ENCODE assay signal across 24 cellular contexts in genomic region chr11:117572671-117573070, GRCh38.
"Had no signal": no experiment of that assay in that cellular context is flagged by ENCODE, and none has a peak within 500 bp of the region (broad histone marks: within the 10 kb centered on the region; RNA-seq: fewer than 3 reads in every experiment).

No MANE protein-coding gene starts in this region.

- H3K4me3 ChIP-seq: colonic mucosa, left lung, lower lobe of right lung, neural progenitor cell, right atrium auricular region, smooth muscle cell, tibial nerve had no signal

- ATAC-seq: activated CD8-positive, alpha-beta T cell treated with anti-CD3 and anti-CD28 coated beads for 36 hours; activated T-cell treated with anti-CD3 and anti-CD28 coated beads, Interleukin-2, amount 50 U/mL, for 4 hours; activated T-helper 17 cell treated with anti-CD3 and anti-CD28 coated beads, Interleukin-2, amount 50 U/mL, for 72 hours; natural killer cell; stimulated activated memory B cell treated with anti-CD40 and anti-IgM and Interleukin-4, amounts not matched to agents 10 μg/mL and 1 μg/mL and 100 μg/mL, for 72 hours; stimulated activated naive CD8-positive, alpha-beta T cell treated with anti-CD3 and anti-CD28 coated beads, Interleukin-15, amount 100 ng/mL, for 72 hours had no signal

- H3K27me3 ChIP-seq: colonic mucosa, left lung, neural progenitor cell, right atrium auricular region, tibial nerve had no signal

- H3K36me3 ChIP-seq: colonic mucosa, left lung, lower lobe of right lung, neural progenitor cell, right atrium auricular region, tibial nerve had no signal

- H3K9ac ChIP-seq: neural progenitor cell, parathyroid adenoma had no signal

- H3K4me1 ChIP-seq: colonic mucosa, left lung, lower lobe of right lung, neural progenitor cell, parathyroid adenoma, right atrium auricular region had no signal

- H3K4me2 ChIP-seq: neural progenitor cell, smooth muscle cell had no signal

- H3K27ac ChIP-seq: colonic mucosa, epithelial cell of prostate, left lung, lower lobe of right lung, neural progenitor cell, parathyroid adenoma, right atrium auricular region, tibial nerve had no signal

- DNase-seq: activated CD4-positive, alpha-beta T cell treated with anti-CD3 and anti-CD28 coated beads, Interleukin-2, amount 50 U/mL, for 1 hour; activated CD8-positive, alpha-beta T cell treated with anti-CD3 and anti-CD28 coated beads for 36 hours; activated naive CD4-positive, alpha-beta T cell; activated T-cell treated with anti-CD3 and anti-CD28 coated beads, Interleukin-2, amount 50 U/mL, for 4 hours; anterior cingulate cortex; colonic mucosa; effector CD8-positive, alpha-beta T cell; lower lobe of right lung; mesenchymal stem cell; natural killer cell; occipital lobe; stimulated activated CD4-positive, alpha-beta T cell treated with anti-CD3 and anti-CD28 coated beads, Interleukin-1b, Interleukin-23, amount 100 ng/mL, for 48 hours; stimulated activated CD4-positive, alpha-beta T cell treated with anti-CD3 and anti-CD28 coated beads, Interleukin-4, amount 100 ng/mL, for 4 hours; stimulated activated CD8-positive, alpha-beta memory T cell treated with anti-CD3 and anti-CD28 coated beads, Interleukin-4, amount 100 ng/mL, for 48 hours; stimulated activated naive CD8-positive, alpha-beta T cell treated with anti-CD3 and anti-CD28 coated beads, Interleukin-15, amount 100 ng/mL, for 72 hours had no signal

- H3K9me3 ChIP-seq: colonic mucosa, left lung, lower lobe of right lung, right atrium auricular region had no signal
